1 cellular context compared by ENCODE assay signal in genomic region chr2:147760984-147761383, GRCh38.
TF ChIP-seq lines count a peak whose summit lies in the region.

No MANE protein-coding gene starts in this region.

TF ChIP-seq in IMR-90, 13 proteins besides CTCF, POLR2A, EP300 and RAD21 (continued from another document):
- TF ChIP-seq USF2 (IDR thresholded peaks at IDR 0.05; ENCODE audit: low read depth, low read length) (no peak), CEBPB (IDR thresholded peaks at IDR 0.05; ENCODE audit: low read depth, low read length) (no peak), MAFK (IDR thresholded peaks at IDR 0.05; ENCODE audit: low read depth, low read length) (no peak), RFX5 (IDR thresholded peaks at IDR 0.05; ENCODE audit: low read depth, low read length) (no peak), CHD1 (IDR thresholded peaks at IDR 0.05; ENCODE audit: low read depth, low read length) (no peak), RCOR1 (IDR thresholded peaks at IDR 0.05; ENCODE audit: insufficient replicate concordance, low read length) (no peak), MAZ (IDR thresholded peaks at IDR 0.05; ENCODE audit: borderline replicate concordance, low read depth, low read length) (no peak), ELK1 (IDR thresholded peaks at IDR 0.05; ENCODE audit: borderline replicate concordance, low read depth, low read length) (no peak), MXI1 (IDR thresholded peaks at IDR 0.05; ENCODE audit: borderline replicate concordance, low read depth, low read length) (no peak), SMC3 (IDR thresholded peaks at IDR 0.05; ENCODE audit: low read depth, low read length) (no peak)
